In the genomic region with DNA sequence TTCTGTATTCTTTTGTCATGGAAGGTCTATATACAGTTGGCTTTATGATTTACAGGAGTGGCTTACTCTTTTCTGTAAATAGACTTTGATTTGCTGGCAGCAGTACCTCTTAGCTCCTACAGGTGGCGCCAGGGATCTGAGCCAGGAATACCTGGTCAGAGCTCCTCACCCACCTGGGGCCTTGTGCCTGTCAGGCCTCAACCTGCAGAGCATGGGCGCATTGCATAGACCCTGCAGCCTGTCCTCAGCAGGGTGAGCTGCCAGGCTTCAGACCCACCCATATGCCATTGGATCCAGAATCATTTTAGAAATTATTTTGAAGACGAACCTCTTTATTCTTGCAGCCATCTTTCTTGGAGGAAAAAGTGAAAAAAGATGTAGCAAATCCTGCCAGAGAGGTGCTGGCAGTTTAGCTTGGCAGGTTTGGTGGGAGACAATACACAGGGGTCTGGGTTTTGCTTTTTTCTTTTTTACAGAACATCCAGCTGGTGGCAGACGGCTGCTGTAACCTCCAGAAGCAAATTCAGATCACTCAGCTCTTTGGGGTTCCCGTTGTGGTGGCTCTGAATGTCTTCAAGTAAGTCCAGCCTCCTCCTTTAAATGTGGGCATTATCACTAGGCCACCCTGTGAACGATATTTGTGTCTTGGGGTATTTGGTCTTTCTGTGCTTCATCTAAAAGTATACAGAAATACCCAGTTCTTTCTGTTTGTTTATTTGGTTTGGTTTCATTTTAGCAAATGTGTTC, we compare ENCODE assay signal across 8 cellular contexts.
DNase-seq lines count a peak whose midpoint lies in the region.

No MANE protein-coding gene starts in this region.

- in situ Hi-C loops in GM23248 (cut with MboI) = loop anchor here (10.0 kb wide), 1 partner anchor 310 kb away; no protein-coding TSS in a partner anchor

- no peak overlapping the region; the same call in 1 of the 2 replicates for H3K27ac ChIP-seq in GM23248

- peaks cover 68% of the 10 kb centered on the region for H3K36me3 ChIP-seq in GM23248 (ENCODE audit: low read depth)

- H3K4me2 ChIP-seq in GM23248 (ENCODE audit: unreplicated experiment) = no peak overlapping the region

- H3K9me3 ChIP-seq in GM23248 (ENCODE audit: low read depth) = no peaks in the 10 kb centered on the region

- H3K4me1 ChIP-seq in GM23248 (ENCODE audit: insufficient read depth) = no peaks in the 10 kb centered on the region; the same call in 1 of the 2 replicates

- no peaks in the 10 kb centered on the region for H3K9me2 ChIP-seq in GM23248 (ENCODE audit: insufficient read depth)

- no peaks in the 10 kb centered on the region for H3K79me2 ChIP-seq in GM23248 (ENCODE audit: insufficient read depth)

- DNase-seq in DMS53 treated with DMSO at 0.1 percent for 48 hours (lab: John Stamatoyannopoulos, UW; ENCODE audit: unreplicated experiment) = peak; percentile 78
- peak; percentile 53 for DNase-seq in GM23248
- DNase-seq in NCI-H1105 (lab: John Stamatoyannopoulos, UW) = peak; percentile 80
- DNase-seq in T-helper 22 cell (ENCODE audit: low read depth) = peak; percentile 3
- DNase-seq in astrocyte of the hippocampus (ENCODE audit: low read depth, low spot score) = peak; percentile 84
- DNase-seq in iPS-NIHi11 (ENCODE audit: low spot score) = peak; percentile 78
- DNase-seq in stimulated activated CD4-positive, alpha-beta T cell treated with anti-CD3 and anti-CD28 coated beads, Interleukin-12 subunit alpha, Interleukin-12 subunit beta, amount 100 ng/mL, for 24 hours (ENCODE audit: low read depth in 2 of 2) = peak; percentile 7 to 35
- no peak for DNase-seq in mesenteric fat pad (ENCODE audit: low spot score)

- 44 to 52% methylated on average over 6 of the region's 6 CpGs for WGBS in GM23248 (ENCODE audit: low coverage in 1 of 2, low lambda C conversion rate in 2 of 2, missing lambda C conversion rate in 2 of 2), 2 experiments

- no peak overlapping the region for H3K4me3 ChIP-seq in GM23248

- no peak overlapping the region for H3K9ac ChIP-seq in GM23248

- no peak overlapping the region for H2AFZ ChIP-seq in GM23248

- H3F3A ChIP-seq in GM23248 (ENCODE audit: insufficient read depth) = peaks cover 31% of the 10 kb centered on the region

- no peaks in the 10 kb centered on the region for H3K27me3 ChIP-seq in GM23248 (replicated peaks; ENCODE audit: insufficient read depth)

- H4K20me1 ChIP-seq in GM23248 (ENCODE audit: insufficient read depth) = no peaks in the 10 kb centered on the region
